ENCODE assay signal across 11 cellular contexts in the genomic region with DNA sequence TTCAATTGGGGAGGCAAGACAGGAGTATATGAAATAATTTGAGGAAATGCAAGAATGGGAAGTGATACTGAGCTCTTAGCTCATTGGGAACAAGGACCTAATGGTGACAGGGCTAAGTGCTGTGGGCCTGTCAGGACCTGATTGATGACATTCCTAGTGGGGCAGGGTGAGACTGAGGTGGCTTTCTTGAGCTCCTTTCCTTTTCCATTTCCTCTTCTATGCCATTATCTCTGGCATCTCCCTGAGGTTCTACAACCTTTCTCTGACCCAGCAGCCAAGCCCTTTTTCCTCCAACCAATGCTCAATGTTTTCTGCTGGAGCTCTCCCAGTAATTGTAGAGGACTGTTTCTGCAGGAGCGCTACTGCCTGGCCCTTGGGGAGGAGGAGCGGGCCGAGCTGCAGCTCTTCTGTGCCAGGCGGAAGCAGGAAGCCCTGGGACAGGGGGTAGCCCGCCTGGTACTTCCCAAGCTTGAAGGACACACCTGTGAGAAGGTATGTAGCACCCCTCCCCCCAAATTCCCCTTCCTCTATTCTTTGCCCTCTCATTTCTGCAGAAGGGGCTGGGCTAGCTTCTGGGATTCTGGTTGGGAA. TPM values are rescaled to one million over a fixed set of nuclear protein-coding genes. Genes with fewer than 3 reads are reported as not detected.
DNase-seq lines count a peak whose midpoint lies in the region; TF ChIP-seq lines count a peak whose summit lies in the region.
"Had no signal": no experiment of that assay in that cellular context is flagged by ENCODE, and none has a peak within 500 bp of the region (broad histone marks: within the 10 kb centered on the region; RNA-seq: fewer than 3 reads in every experiment).

No MANE protein-coding gene starts in this region.

- intact Hi-C loops in activated CD4-positive, alpha-beta memory T cell treated with anti-CD3 and anti-CD28 coated beads for 36 hours (cut with micrococcal nuclease) = loop anchor here (5.0 kb wide), 2 partner anchors 153 to 433 kb away; partner anchors contain the start of gene MRPS10

- peak overlapping the region; percentile 26 for H3K4me3 Mint-ChIP-seq in activated CD4-positive, alpha-beta memory T cell treated with anti-CD3 and anti-CD28 coated beads, Interleukin-2, amount 10 ng/mL, durations not matched to agents 7 days and 5 days
- H3K4me3 Mint-ChIP-seq in activated CD4-positive, alpha-beta memory T cell treated with anti-CD3 and anti-CD28 coated beads for 36 hours = no peak overlapping the region
- H3K4me3 Mint-ChIP-seq in endothelial cell (ENCODE audit: unreplicated experiment) = peak overlapping the region; percentile 89

- no peak for TF ChIP-seq CTCF in endothelial cell (IDR thresholded peaks at IDR 0.05; ENCODE audit: unreplicated experiment)

- H3K9me3 Mint-ChIP-seq in activated CD4-positive, alpha-beta memory T cell treated with anti-CD3 and anti-CD28 coated beads, Interleukin-2, amount 10 ng/mL, durations not matched to agents 7 days and 5 days = no peaks in the 10 kb centered on the region
- H3K9me3 Mint-ChIP-seq in activated CD4-positive, alpha-beta memory T cell treated with anti-CD3 and anti-CD28 coated beads for 36 hours = no peaks in the 10 kb centered on the region
- H3K9me3 Mint-ChIP-seq in endothelial cell (ENCODE audit: unreplicated experiment) = no peaks in the 10 kb centered on the region

- CTCF ChIA-PET in activated CD4-positive, alpha-beta memory T cell treated with anti-CD3 and anti-CD28 coated beads, Interleukin-2, amount 10 ng/mL, durations not matched to agents 7 days and 5 days (lab: Charles Lee) = interaction anchor here (0.9 to 13.2 kb wide), 7 partner anchors 16 to 780 kb away, joined by 3 to 266 read pairs (median 4); partner anchors contain the start of genes BYSL, MED20, TAF8 and UBR2
- CTCF ChIA-PET in activated CD4-positive, alpha-beta memory T cell treated with anti-CD3 and anti-CD28 coated beads for 36 hours (lab: Charles Lee) = interaction anchor here (0.7 to 5.5 kb wide), 4 partner anchors 8 to 763 kb away, joined by 4 to 94 read pairs (median 4); no protein-coding TSS in a partner anchor

- H3K27ac Mint-ChIP-seq in activated CD4-positive, alpha-beta memory T cell treated with anti-CD3 and anti-CD28 coated beads, Interleukin-2, amount 10 ng/mL, durations not matched to agents 7 days and 5 days = no peak overlapping the region
- no peak overlapping the region for H3K27ac Mint-ChIP-seq in activated CD4-positive, alpha-beta memory T cell treated with anti-CD3 and anti-CD28 coated beads for 36 hours
- H3K27ac Mint-ChIP-seq in endothelial cell (ENCODE audit: unreplicated experiment) = peak overlapping the region; percentile 88

- POLR2A ChIA-PET in activated CD4-positive, alpha-beta memory T cell treated with anti-CD3 and anti-CD28 coated beads, Interleukin-2, amount 10 ng/mL, durations not matched to agents 7 days and 5 days (lab: Charles Lee) = interaction anchor here (4.9 to 5.6 kb wide), 2 partner anchors 51 to 261 kb away, joined by 21 to 117 read pairs; partner anchors contain the start of gene TAF8
- POLR2A ChIA-PET in activated CD4-positive, alpha-beta memory T cell treated with anti-CD3 and anti-CD28 coated beads for 36 hours (lab: Charles Lee) = no interaction called here

- DNase-seq in activated CD4-positive, alpha-beta memory T cell treated with anti-CD3 and anti-CD28 coated beads, Interleukin-2, amount 10 ng/mL, durations not matched to agents 7 days and 5 days = no peak
- DNase-seq in activated CD4-positive, alpha-beta memory T cell treated with anti-CD3 and anti-CD28 coated beads for 36 hours = no peak
- DNase-seq in NOMO-1 treated with DMSO at 0.1 percent for 48 hours (lab: John Stamatoyannopoulos, UW; ENCODE audit: unreplicated experiment) = peak; percentile 92
- no peak for DNase-seq in endothelial cell (ENCODE audit: low spot score)
- peak; percentile 28 for DNase-seq in renal cortical epithelial cell (ENCODE audit: low read depth)
- DNase-seq in NCI-H226 = no peak
- DNase-seq in central memory CD4-positive, alpha-beta T cell = no peak
- DNase-seq in NCI-H1436 treated with DMSO at 0.1 percent for 48 hours (lab: John Stamatoyannopoulos, UW) = no peak
- DNase-seq: foreskin keratinocyte, NCI-H2107 had no signal

- peaks cover 27% of the 10 kb centered on the region for H3K4me1 Mint-ChIP-seq in activated CD4-positive, alpha-beta memory T cell treated with anti-CD3 and anti-CD28 coated beads, Interleukin-2, amount 10 ng/mL, durations not matched to agents 7 days and 5 days
- peaks cover 20% of the 10 kb centered on the region for H3K4me1 Mint-ChIP-seq in activated CD4-positive, alpha-beta memory T cell treated with anti-CD3 and anti-CD28 coated beads for 36 hours (ENCODE audit: low read depth)
- peaks cover 53% of the 10 kb centered on the region for H3K4me1 Mint-ChIP-seq in endothelial cell (ENCODE audit: unreplicated experiment)

- H3K27me3 Mint-ChIP-seq in activated CD4-positive, alpha-beta memory T cell treated with anti-CD3 and anti-CD28 coated beads, Interleukin-2, amount 10 ng/mL, durations not matched to agents 7 days and 5 days = peaks cover 15% of the 10 kb centered on the region
- H3K27me3 Mint-ChIP-seq in activated CD4-positive, alpha-beta memory T cell treated with anti-CD3 and anti-CD28 coated beads for 36 hours = peaks cover 6% of the 10 kb centered on the region
- H3K27me3 Mint-ChIP-seq in endothelial cell (ENCODE audit: unreplicated experiment) = peaks cover 7% of the 10 kb centered on the region

- H3K36me3 Mint-ChIP-seq in activated CD4-positive, alpha-beta memory T cell treated with anti-CD3 and anti-CD28 coated beads, Interleukin-2, amount 10 ng/mL, durations not matched to agents 7 days and 5 days (ENCODE audit: low read depth) = peaks cover 12% of the 10 kb centered on the region
- H3K36me3 Mint-ChIP-seq in activated CD4-positive, alpha-beta memory T cell treated with anti-CD3 and anti-CD28 coated beads for 36 hours = peaks cover 14% of the 10 kb centered on the region
- peaks cover 17% of the 10 kb centered on the region for H3K36me3 Mint-ChIP-seq in endothelial cell (ENCODE audit: low read depth, unreplicated experiment)

RNA-seq across cellular contexts. Expression of gene TOMM6, which starts 2.8 kb away (rescaled TPM):
- total RNA-seq in activated CD4-positive, alpha-beta memory T cell treated with anti-CD3 and anti-CD28 coated beads, Interleukin-2, amount 10 ng/mL, durations not matched to agents 7 days and 5 days = 100 to 1,000 TPM; 126 to 130 TPM
- 100 to 1,000 TPM; 264 to 280 TPM for total RNA-seq in activated CD4-positive, alpha-beta memory T cell treated with anti-CD3 and anti-CD28 coated beads for 36 hours
- total RNA-seq in endothelial cell (ENCODE audit: unreplicated experiment) = 167 TPM
- 60.7 and 96.6 TPM in 2 replicates for total RNA-seq in renal cortical epithelial cell

RNA-seq across cellular contexts. Expression of gene PRICKLE4, which starts 4.1 kb away (rescaled TPM):
- not detected for total RNA-seq in activated CD4-positive, alpha-beta memory T cell treated with anti-CD3 and anti-CD28 coated beads, Interleukin-2, amount 10 ng/mL, durations not matched to agents 7 days and 5 days
- total RNA-seq in activated CD4-positive, alpha-beta memory T cell treated with anti-CD3 and anti-CD28 coated beads for 36 hours = under 1 TPM in 1 of 2 experiments, not detected in 1; 0.71 TPM
- 20.7 TPM for total RNA-seq in endothelial cell (ENCODE audit: unreplicated experiment)
- total RNA-seq in renal cortical epithelial cell = 0.52 and 1.7 TPM in 2 replicates

RNA-seq across cellular contexts. Expression of gene FRS3, which starts 5.0 kb away (rescaled TPM):
- 1 to 10 TPM; 4.0 to 4.2 TPM for total RNA-seq in activated CD4-positive, alpha-beta memory T cell treated with anti-CD3 and anti-CD28 coated beads, Interleukin-2, amount 10 ng/mL, durations not matched to agents 7 days and 5 days
- total RNA-seq in activated CD4-positive, alpha-beta memory T cell treated with anti-CD3 and anti-CD28 coated beads for 36 hours = 1 to 10 TPM; 4.8 to 5.5 TPM
- 8.8 TPM for total RNA-seq in endothelial cell (ENCODE audit: unreplicated experiment)
- total RNA-seq in renal cortical epithelial cell = 0.35 and 2.0 TPM in 2 replicates

RNA-seq across cellular contexts. Expression of gene PGC, which starts 37.5 kb away (rescaled TPM):
- not detected for total RNA-seq in activated CD4-positive, alpha-beta memory T cell treated with anti-CD3 and anti-CD28 coated beads, Interleukin-2, amount 10 ng/mL, durations not matched to agents 7 days and 5 days
- not detected for total RNA-seq in activated CD4-positive, alpha-beta memory T cell treated with anti-CD3 and anti-CD28 coated beads for 36 hours
- total RNA-seq in endothelial cell (ENCODE audit: unreplicated experiment) (not detected), renal cortical epithelial cell (not detected in 2 replicates)
- total RNA-seq: foreskin keratinocyte, Right ventricle myocardium inferior had no signal

RNA-seq across cellular contexts. Expression of gene TFEB, which starts 49.3 kb away (rescaled TPM):
- 10 to 100 TPM; 14.9 to 15.0 TPM for total RNA-seq in activated CD4-positive, alpha-beta memory T cell treated with anti-CD3 and anti-CD28 coated beads, Interleukin-2, amount 10 ng/mL, durations not matched to agents 7 days and 5 days
- total RNA-seq in activated CD4-positive, alpha-beta memory T cell treated with anti-CD3 and anti-CD28 coated beads for 36 hours = 10 to 100 TPM; 11.7 to 13.4 TPM
- total RNA-seq in endothelial cell (ENCODE audit: unreplicated experiment) (10.4 TPM), renal cortical epithelial cell (5.2 and 14.7 TPM in 2 replicates)

Comparison
In these comparisons a context has a peak if more than half of its experiments do, and no peak if none do; other contexts are left out.
1. DNase-seq: peak in NOMO-1 treated with DMSO at 0.1 percent for 48 hours (single experiment) and renal cortical epithelial cell (single experiment); none in activated CD4-positive, alpha-beta memory T cell treated with anti-CD3 and anti-CD28 coated beads, Interleukin-2, amount 10 ng/mL, durations not matched to agents 7 days and 5 days (single experiment), activated CD4-positive, alpha-beta memory T cell treated with anti-CD3 and anti-CD28 coated beads for 36 hours (single experiment), endothelial cell (single experiment), NCI-H226 (single experiment), central memory CD4-positive, alpha-beta T cell (single experiment) and NCI-H1436 treated with DMSO at 0.1 percent for 48 hours (single experiment).